ENCODE assay signal across 8 cellular contexts in the genomic region with DNA sequence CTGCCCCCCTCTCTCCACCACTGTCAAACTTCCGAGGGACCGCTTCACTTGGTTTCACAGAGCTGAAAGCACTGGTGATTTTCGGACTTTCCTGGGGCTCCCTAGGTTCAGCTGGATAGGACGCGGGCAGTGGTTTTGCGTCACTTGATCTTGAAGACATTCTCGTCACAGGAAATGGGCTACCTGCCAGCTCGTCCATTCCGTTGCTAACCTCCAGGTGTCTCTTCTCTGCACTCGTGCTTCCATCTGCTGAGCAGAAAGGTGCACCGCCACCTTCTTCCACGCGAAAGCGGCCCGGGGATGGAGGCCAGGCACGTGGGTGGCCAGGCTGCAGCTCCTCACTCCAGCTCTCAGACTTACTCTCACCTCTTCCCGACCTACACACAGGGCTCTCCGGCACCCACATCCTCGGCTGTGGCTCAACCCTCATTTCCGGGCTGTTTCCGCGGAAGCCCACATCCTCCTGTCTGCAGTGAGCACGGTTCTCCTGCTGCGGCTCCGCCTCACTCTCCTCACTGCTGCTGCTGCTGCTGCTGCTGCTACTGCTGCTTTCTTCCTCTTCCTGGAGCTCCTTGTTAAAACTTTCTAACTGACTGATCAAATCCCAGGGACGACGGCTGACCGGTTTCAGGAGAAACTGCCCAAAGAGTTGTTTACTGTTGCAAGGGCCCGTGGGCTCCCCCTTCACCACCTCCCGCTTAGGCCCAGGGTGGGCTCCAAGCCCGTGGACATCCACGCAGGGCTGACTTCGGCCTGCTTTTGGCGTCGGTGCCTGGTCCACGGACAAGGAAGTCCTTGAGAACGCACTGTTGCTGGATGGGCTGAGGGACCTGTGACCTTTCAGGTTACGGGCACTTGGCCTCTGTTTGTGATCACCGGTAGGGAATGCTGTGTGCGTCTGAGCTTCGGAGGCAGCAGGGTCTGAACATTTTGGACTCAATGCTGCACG. TPM values are rescaled to one million over a fixed set of nuclear protein-coding genes. Genes with fewer than 3 reads are reported as not detected.
DNase-seq lines count a peak whose midpoint lies in the region; ATAC-seq and TF ChIP-seq lines count a peak whose summit lies in the region.

No MANE protein-coding gene starts in this region.

- H3K9ac ChIP-seq in SU-DHL-6 (ENCODE audit: low read length): peak overlapping the region; percentile 38

- ATAC-seq in HG03108 (IDR thresholded peaks at IDR 0.05; ENCODE audit: unreplicated experiment) (peak; percentile 93), left lobe of liver (peak; percentile 84)

- peak; percentile 36 to 43 for DNase-seq in SHP77 (lab: John Stamatoyannopoulos, UW)
- DNase-seq in SHP77 treated with DMSO at 0.1 percent for 48 hours (lab: John Stamatoyannopoulos, UW): no peak
- DNase-seq in left lobe of liver (ENCODE audit: low spot score): peak; percentile 72
- peak; percentile 78 for DNase-seq in stimulated activated CD8-positive, alpha-beta memory T cell treated with anti-CD3 and anti-CD28 coated beads, Interleukin-4, amount 100 ng/mL, for 24 hours (ENCODE audit: low read depth)
- no peak for DNase-seq in RKO (ENCODE audit: low spot score)

- H3K27me3 ChIP-seq in SU-DHL-6 (ENCODE audit: low read length): no peaks in the 10 kb centered on the region

- peaks cover 39% of the 10 kb centered on the region for H3K4me1 Mint-ChIP-seq in activated naive CD4-positive, alpha-beta T cell treated with anti-CD3 and anti-CD28 coated beads, Interleukin-2, amount 50 U/mL, for 24 hours

- no peaks in the 10 kb centered on the region for H3K9me3 ChIP-seq in SU-DHL-6 (ENCODE audit: insufficient read depth, low read length)

- H3K9me3 Mint-ChIP-seq in activated naive CD4-positive, alpha-beta T cell treated with anti-CD3 and anti-CD28 coated beads, Interleukin-2, amount 50 U/mL, for 24 hours: no peaks in the 10 kb centered on the region

- H3K27me3 Mint-ChIP-seq in activated naive CD4-positive, alpha-beta T cell treated with anti-CD3 and anti-CD28 coated beads, Interleukin-2, amount 50 U/mL, for 24 hours: peaks cover 39% of the 10 kb centered on the region

- peak overlapping the region; percentile 63 for H3K27ac Mint-ChIP-seq in activated naive CD4-positive, alpha-beta T cell treated with anti-CD3 and anti-CD28 coated beads, Interleukin-2, amount 50 U/mL, for 24 hours

- no peaks in the 10 kb centered on the region for H4K20me1 ChIP-seq in SU-DHL-6 (ENCODE audit: low read depth, low read length)

- H3K36me3 ChIP-seq in SU-DHL-6 (ENCODE audit: low read length): no peaks in the 10 kb centered on the region

- no peaks in the 10 kb centered on the region for H3K36me3 Mint-ChIP-seq in activated naive CD4-positive, alpha-beta T cell treated with anti-CD3 and anti-CD28 coated beads, Interleukin-2, amount 50 U/mL, for 24 hours

- H3K79me2 ChIP-seq in SU-DHL-6 (ENCODE audit: insufficient read depth, low read length): no peaks in the 10 kb centered on the region

- peak overlapping the region; percentile 41 for H3K4me3 ChIP-seq in SU-DHL-6 (ENCODE audit: insufficient read depth, low read length, poor library complexity, severe bottlenecking)

- no peaks in the 10 kb centered on the region for H3F3A ChIP-seq in SU-DHL-6 (ENCODE audit: insufficient read depth)

- peak overlapping the region; percentile 83 for H2AFZ ChIP-seq in SU-DHL-6 (ENCODE audit: low read depth, low read length, severe bottlenecking)

- no peak for TF ChIP-seq CTCF in SU-DHL-6 (IDR thresholded peaks at IDR 0.05; ENCODE audit: insufficient read depth, low read length, poor library complexity, severe bottlenecking)

- H3K9me2 ChIP-seq in SU-DHL-6 (replicated peaks; ENCODE audit: insufficient read depth, low read length): no peaks in the 10 kb centered on the region

- H3K4me3 Mint-ChIP-seq in activated naive CD4-positive, alpha-beta T cell treated with anti-CD3 and anti-CD28 coated beads, Interleukin-2, amount 50 U/mL, for 24 hours: peak overlapping the region; percentile 83

- peak overlapping the region; percentile 63 for H3K4me2 ChIP-seq in SU-DHL-6 (ENCODE audit: low read depth, low read length, poor library complexity, severe bottlenecking)

- H3K27ac ChIP-seq in SU-DHL-6 (ENCODE audit: low read depth, low read length): no peak overlapping the region

RNA-seq across cellular contexts. Expression of a gene that starts 32.1 kb away (rescaled TPM):
- 4.2 TPM for total RNA-seq in left lobe of liver

Comparison
In these comparisons a context has a peak if more than half of its experiments do, and no peak if none do; other contexts are left out.
1. DNase-seq: peak in SHP77 (2 of 2), left lobe of liver (single experiment) and stimulated activated CD8-positive, alpha-beta memory T cell treated with anti-CD3 and anti-CD28 coated beads, Interleukin-4, amount 100 ng/mL, for 24 hours (single experiment); none in SHP77 treated with DMSO at 0.1 percent for 48 hours (single experiment) and RKO (single experiment).